In the genomic region with DNA sequence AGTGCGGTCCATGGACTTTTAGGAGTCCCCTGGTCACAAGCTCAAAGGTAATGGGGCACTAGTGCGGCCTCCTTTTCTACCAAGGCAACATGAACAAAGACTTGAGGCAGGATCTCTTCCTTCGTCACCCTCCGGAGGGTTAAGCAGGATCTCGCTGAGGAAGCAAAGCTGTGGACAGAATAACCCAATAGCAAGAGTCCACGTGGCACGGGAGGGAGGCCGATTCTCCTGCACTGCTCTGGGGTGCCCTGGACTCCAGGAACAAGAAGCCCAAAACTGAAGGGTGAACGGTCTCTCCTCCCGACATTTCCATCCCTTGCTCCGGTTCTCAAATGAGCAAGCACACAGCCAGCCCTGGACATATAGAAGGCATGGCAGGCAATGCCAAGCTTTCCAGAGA, we compare ENCODE assay signal across 11 cellular contexts. TPM values are rescaled to one million over a fixed set of nuclear protein-coding genes. Genes with fewer than 3 reads are reported as not detected.
DNase-seq lines count a peak whose midpoint lies in the region; TF ChIP-seq lines count a peak whose summit lies in the region.
"Had no signal": no experiment of that assay in that cellular context is flagged by ENCODE, and none has a peak within 500 bp of the region (broad histone marks: within the 10 kb centered on the region; RNA-seq: fewer than 3 reads in every experiment).

No MANE protein-coding gene starts in this region.

- H3K4me1 Mint-ChIP-seq in activated naive CD4-positive, alpha-beta T cell treated with anti-CD3 and anti-CD28 coated beads for 36 hours (ENCODE audit: low read depth): peaks cover 99% of the 10 kb centered on the region

- peak overlapping the region; percentile 24 for H3K4me3 Mint-ChIP-seq in activated naive CD4-positive, alpha-beta T cell treated with anti-CD3 and anti-CD28 coated beads for 36 hours

- TF ChIP-seq CTCF in transverse colon (IDR thresholded peaks at IDR 0.05) (no peak), suprapubic skin (IDR thresholded peaks at IDR 0.05) (no peak)

- peaks cover 87 to 90% of the 10 kb centered on the region in 2 donors for H3K4me1 ChIP-seq in mucosa of rectum (ENCODE audit: control insufficient read depth in 2 of 2, insufficient read depth in 2 of 2, low read length in 2 of 2)
- H3K4me1 ChIP-seq in transverse colon: peaks cover 93 to 100% (median 100%) of the 10 kb centered on the region in 4 donors
- H3K4me1 ChIP-seq in suprapubic skin: peaks cover 100% of the 10 kb centered on the region

- CTCF ChIA-PET in activated naive CD4-positive, alpha-beta T cell treated with anti-CD3 and anti-CD28 coated beads for 36 hours (lab: Charles Lee): interaction anchor here (1.3 kb wide), 1 partner anchor 9 kb away, joined by 3 read pairs; no protein-coding TSS in a partner anchor

- TF ChIP-seq EP300 in transverse colon (IDR thresholded peaks at IDR 0.05; ENCODE audit: low read depth) (no peak), suprapubic skin (IDR thresholded peaks at IDR 0.05) (no peak)

- peak overlapping the region; percentile 96 for H3K27ac Mint-ChIP-seq in activated naive CD4-positive, alpha-beta T cell treated with anti-CD3 and anti-CD28 coated beads for 36 hours

- H3K9me3 Mint-ChIP-seq in activated naive CD4-positive, alpha-beta T cell treated with anti-CD3 and anti-CD28 coated beads for 36 hours: no peaks in the 10 kb centered on the region

- peaks cover 31% of the 10 kb centered on the region for H3K36me3 Mint-ChIP-seq in activated naive CD4-positive, alpha-beta T cell treated with anti-CD3 and anti-CD28 coated beads for 36 hours (ENCODE audit: low read depth)

- H3K27me3 ChIP-seq in mucosa of rectum (ENCODE audit: control insufficient read depth in 2 of 2, insufficient read depth in 2 of 2, low read length in 2 of 2): no peaks in the 10 kb centered on the region
- H3K27me3 ChIP-seq in transverse colon: no peaks in the 10 kb centered on the region
- no peaks in the 10 kb centered on the region for H3K27me3 ChIP-seq in suprapubic skin
- H3K27me3 ChIP-seq: SJSA1 had no signal

- H3K27me3 Mint-ChIP-seq in activated naive CD4-positive, alpha-beta T cell treated with anti-CD3 and anti-CD28 coated beads for 36 hours (ENCODE audit: low read depth): no peaks in the 10 kb centered on the region

- TF ChIP-seq POLR2A in transverse colon (IDR thresholded peaks at IDR 0.05): no peak
- TF ChIP-seq POLR2A in suprapubic skin (IDR thresholded peaks at IDR 0.05): no peak

- H3K4me3 ChIP-seq in mucosa of rectum (ENCODE audit: low read length in 2 of 2): no peak overlapping the region
- H3K4me3 ChIP-seq in transverse colon: peak overlapping the region in 1 of 4 donors; percentile 3
- H3K4me3 ChIP-seq in suprapubic skin: no peak overlapping the region
- H3K4me3 ChIP-seq: SJSA1 had no signal

- peaks cover 2 to 22% of the 10 kb centered on the region in 2 donors for H3K36me3 ChIP-seq in mucosa of rectum (ENCODE audit: control insufficient read depth in 2 of 2, insufficient read depth in 2 of 2, low read length in 2 of 2)
- H3K36me3 ChIP-seq in transverse colon: no peaks in the 10 kb centered on the region
- no peaks in the 10 kb centered on the region for H3K36me3 ChIP-seq in suprapubic skin

- WGBS in transverse colon (ENCODE audit: low coverage in 1 of 2), 2 donors: 62% methylated on average over 11 of the region's 11 CpGs; no CpG with 5 or more reads in 1 of the 2 donors
- 62% methylated on average over 11 of the region's 11 CpGs for WGBS in suprapubic skin

- H3K9ac ChIP-seq in mucosa of rectum (ENCODE audit: low read depth in 1 of 2, low read length in 2 of 2): peak overlapping the region; percentile 3 to 52

- DNase-seq in activated naive CD4-positive, alpha-beta T cell treated with anti-CD3 and anti-CD28 coated beads for 36 hours: no peak
- DNase-seq in activated naive CD4-positive, alpha-beta T cell treated with anti-CD3 and anti-CD28 coated beads, Interleukin-2, amount 50 U/mL, for 16 hours: no peak
- DNase-seq in transverse colon (no peak), suprapubic skin (ENCODE audit: low spot score in 2 of 2) (no peak), SKM-1 treated with dmso at 0.1 percent for 144 hours (lab: John Stamatoyannopoulos, UW; ENCODE audit: unreplicated experiment) (no peak)
- no peak for DNase-seq in activated CD4-positive, CD25-positive, alpha-beta regulatory T cell treated with anti-CD3 and anti-CD28 coated beads, Interleukin-2, amount 50 U/mL, for 72 hours
- DNase-seq: head of caudate nucleus; stimulated activated CD4-positive, alpha-beta T cell treated with anti-CD3 and anti-CD28 coated beads, Interleukin-15, amount 100 ng/mL, for 24 hours had no signal

- intact Hi-C loops in activated naive CD4-positive, alpha-beta T cell treated with anti-CD3 and anti-CD28 coated beads for 36 hours (cut with micrococcal nuclease): loop anchor here (5.0 to 10.0 kb wide), 2 partner anchors 130 to 868 kb away; a partner anchor contains a TSS
- intact Hi-C loops in transverse colon (cut with DNase I; ENCODE audit: low total_unique reads): no loop called here

- H3K27ac ChIP-seq in cingulate gyrus (ENCODE audit: low read depth, low read length): peak overlapping the region; percentile 19
- peak overlapping the region; percentile 40 to 52 for H3K27ac ChIP-seq in mucosa of rectum (ENCODE audit: low read depth in 2 of 2, low read length in 2 of 2)
- peak overlapping the region; percentile 96 to 100 (median 98) for H3K27ac ChIP-seq in transverse colon
- no peak overlapping the region for H3K27ac ChIP-seq in suprapubic skin

- in situ Hi-C loops in transverse colon (cut with MboI; ENCODE audit: low pct_ligation_motif_present in 1 of 4, low pct_unique_long_range_greater_than_20kb in 1 of 4, low sequenced_read_pairs in 3 of 4): no loop called here

- H3K9me3 ChIP-seq in mucosa of rectum (ENCODE audit: control insufficient read depth in 2 of 2, low read length in 2 of 2) (no peaks in the 10 kb centered on the region), transverse colon (no peaks in the 10 kb centered on the region), suprapubic skin (no peaks in the 10 kb centered on the region)
- H3K9me3 ChIP-seq: SJSA1 had no signal

RNA-seq across cellular contexts. Expression of a gene that starts 20.7 kb away (rescaled TPM):
- total RNA-seq in activated naive CD4-positive, alpha-beta T cell treated with anti-CD3 and anti-CD28 coated beads for 36 hours: 100 to 1,000 TPM; 574 to 625 TPM
- 100 to 1,000 TPM; 385 to 511 (median 460) TPM for total RNA-seq in transverse colon
- total RNA-seq in suprapubic skin: 100 to 1,000 TPM; 284 to 323 (median 294) TPM
